Comparison of ENCODE assay signal across 9 cellular contexts in the genomic region with DNA sequence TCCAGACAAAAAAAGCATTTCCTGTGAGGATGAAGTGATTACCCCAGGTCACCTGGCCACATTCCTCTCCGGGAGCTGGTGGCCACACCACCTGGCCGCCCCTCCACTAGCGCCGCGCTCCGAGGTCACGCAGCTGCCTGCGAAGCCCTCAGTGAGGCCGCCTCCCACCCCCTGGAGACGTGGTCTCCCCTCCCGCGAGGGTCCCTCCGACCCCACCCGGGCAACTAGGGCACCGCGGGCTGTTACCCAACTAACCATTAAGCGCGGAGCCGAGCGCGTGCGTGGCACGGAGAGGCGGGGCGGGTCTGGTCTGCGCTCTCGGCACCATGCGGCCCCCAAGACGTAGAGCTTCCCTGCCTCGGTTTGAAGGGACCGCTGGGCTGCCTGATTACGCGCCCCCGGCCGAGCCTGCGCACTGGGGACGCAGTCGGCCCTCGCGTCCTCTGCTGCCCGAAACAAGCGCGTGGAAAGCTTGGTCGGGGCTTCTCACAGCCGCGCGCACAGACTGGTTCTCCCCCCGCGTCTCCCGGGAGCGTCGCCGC.
DNase-seq lines count a peak whose midpoint lies in the region; ATAC-seq and TF ChIP-seq lines count a peak whose summit lies in the region.
"Had no signal": no experiment of that assay in that cellular context is flagged by ENCODE, and none has a peak within 500 bp of the region (broad histone marks: within the 10 kb centered on the region; RNA-seq: fewer than 3 reads in every experiment).

No MANE protein-coding gene starts in this region.

- H3K4me3 Mint-ChIP-seq in naive thymus-derived CD8-positive, alpha-beta T cell, result peak overlapping the region in 2 of 10 donors; percentile 28 to 29

- H3K9me3 Mint-ChIP-seq in naive thymus-derived CD8-positive, alpha-beta T cell, result peaks cover 0 to 1% (median 0%) of the 10 kb centered on the region in 9 donors

- peak overlapping the region; percentile 65 for H3K4me3 ChIP-seq in choroid plexus epithelial cell (ENCODE audit: low read depth, low read length)
- peak overlapping the region in 4 of 5 donors; percentile 44 to 73 (median 66) for H3K4me3 ChIP-seq in subcutaneous abdominal adipose tissue (ENCODE audit: low read depth in 1 of 5, low read length in 5 of 5)
- H3K4me3 ChIP-seq: lung had no signal

- H3K27ac ChIP-seq in subcutaneous abdominal adipose tissue (ENCODE audit: low read depth, low read length), result no peak overlapping the region

- peak overlapping the region in 2 of 5 donors; percentile 19 to 51 for H3K9ac ChIP-seq in subcutaneous abdominal adipose tissue (ENCODE audit: low read length in 5 of 5)

- H3K27me3 Mint-ChIP-seq in naive thymus-derived CD8-positive, alpha-beta T cell, result peaks cover 13 to 56% (median 31%) of the 10 kb centered on the region in 5 donors

- H3K4me1 Mint-ChIP-seq in naive thymus-derived CD8-positive, alpha-beta T cell, result peaks cover 0 to 8% (median under 1%) of the 10 kb centered on the region in 4 donors

- ATAC-seq in left lobe of liver (peak; percentile 41), HG03342 (IDR thresholded peaks at IDR 0.05; ENCODE audit: unreplicated experiment) (no peak), GM21529 (IDR thresholded peaks at IDR 0.05; ENCODE audit: unreplicated experiment) (no peak)
- ATAC-seq in naive thymus-derived CD8-positive, alpha-beta T cell, result no peak

- DNase-seq in DMS 273 treated with DMSO at 0.1 percent for 48 hours (lab: John Stamatoyannopoulos, UW) (peak; percentile 18), NCI-H2227 treated with DMSO at 0.1 percent for 48 hours (lab: John Stamatoyannopoulos, UW) (peak; percentile 51), choroid plexus epithelial cell (ENCODE audit: low read depth) (peak; percentile 62), left lobe of liver (ENCODE audit: low spot score) (no peak)
- no peak for DNase-seq in naive thymus-derived CD8-positive, alpha-beta T cell

- no peak overlapping the region for H3K27ac Mint-ChIP-seq in naive thymus-derived CD8-positive, alpha-beta T cell

- H3K9me3 ChIP-seq in subcutaneous abdominal adipose tissue (ENCODE audit: control insufficient read depth in 5 of 5, low read length in 5 of 5), result no peaks in the 10 kb centered on the region

- no peak for TF ChIP-seq CTCF in choroid plexus epithelial cell (conservative IDR thresholded peaks at IDR 0.05; ENCODE audit: low read depth, low read length)

- POLR2A ChIA-PET in naive thymus-derived CD8-positive, alpha-beta T cell (lab: Charles Lee), result no interaction called here

- H3K4me1 ChIP-seq in subcutaneous abdominal adipose tissue (ENCODE audit: control insufficient read depth in 5 of 5, insufficient read depth in 5 of 5, low read length in 5 of 5), result peaks cover 0 to 14% (median 13%) of the 10 kb centered on the region in 5 donors

- H3K36me3 ChIP-seq in subcutaneous abdominal adipose tissue (ENCODE audit: control insufficient read depth in 5 of 5, insufficient read depth in 5 of 5, low read length in 5 of 5), result no peaks in the 10 kb centered on the region

- no peaks in the 10 kb centered on the region for H3K36me3 Mint-ChIP-seq in naive thymus-derived CD8-positive, alpha-beta T cell

- peaks cover 0 to 15% (median 8%) of the 10 kb centered on the region in 5 donors for H3K27me3 ChIP-seq in subcutaneous abdominal adipose tissue (ENCODE audit: control insufficient read depth in 5 of 5, insufficient read depth in 4 of 5, low read length in 5 of 5)

Comparison
In these comparisons a context has a peak if more than half of its experiments do, and no peak if none do; other contexts are left out.
1. DNase-seq: peak in DMS 273 treated with DMSO at 0.1 percent for 48 hours (single experiment), NCI-H2227 treated with DMSO at 0.1 percent for 48 hours (single experiment) and choroid plexus epithelial cell (single experiment); none in left lobe of liver (single experiment) and naive thymus-derived CD8-positive, alpha-beta T cell (0 of 10).